ENCODE assay signal across 8 cellular contexts in genomic region chr1:182589520-182589919, GRCh38. TPM values are rescaled to one million over a fixed set of nuclear protein-coding genes. Genes with fewer than 3 reads are reported as not detected.
DNase-seq lines count a peak whose midpoint lies in the region; ATAC-seq, FAIRE-seq and TF ChIP-seq lines count a peak whose summit lies in the region.

No MANE protein-coding gene starts in this region.

- TF ChIP-seq POLR2A in GM12892 (IDR thresholded peaks at IDR 0.05; ENCODE audit: low read depth, low read length) (no peak), Peyer's patch (IDR thresholded peaks at IDR 0.05) (no peak)

- H3K4me3 ChIP-seq in Peyer's patch = peak overlapping the region in 1 of 4 donors; percentile 66
- H3K4me3 ChIP-seq in skeletal muscle tissue (ENCODE audit: low read length in 3 of 3) = peak overlapping the region; percentile 80 to 92 (median 87)

- FAIRE-seq in GM12892 (lab: Jason Lieb, UNC) = peak; percentile 61

- H3K4me1 ChIP-seq in Peyer's patch (peaks cover 0 to 7% (median 0%) of the 10 kb centered on the region in 4 donors), skeletal muscle tissue (ENCODE audit: control insufficient read depth in 3 of 3, insufficient read depth in 3 of 3, low read length in 3 of 3) (peaks cover 9 to 20% (median 11%) of the 10 kb centered on the region in 3 donors)

- peak overlapping the region in 2 of 3 donors; percentile 83 to 89 for H3K9ac ChIP-seq in skeletal muscle tissue (ENCODE audit: low read depth in 1 of 3, low read length in 3 of 3)

- no peak for TF ChIP-seq CTCF in Peyer's patch (IDR thresholded peaks at IDR 0.05)
- no peak for TF ChIP-seq CTCF in GM10248 (IDR thresholded peaks at IDR 0.05; ENCODE audit: control extremely low read depth, extremely low read depth, low read depth, missing control alignments)

- CTCF ChIA-PET in GM10248 (lab: Yijun Ruan, JAX) = interaction anchor here (1.1 to 41.1 kb wide), 5 partner anchors 11 to 504 kb away, joined by 3 to 1252 read pairs (median 7); partner anchors contain the start of gene NPL

- POLR2A ChIA-PET in GM10248 (lab: Yijun Ruan, JAX) = interaction anchor here (0.7 kb wide), 1 partner anchor 14 kb away, joined by 4 read pairs; no protein-coding TSS in a partner anchor

- DNase-seq in GM12892 (ENCODE audit: insufficient read length) (no peak), Peyer's patch (no peak), epithelial cell of prostate (ENCODE audit: low read depth, low spot score) (no peak), NCI-H524 (lab: John Stamatoyannopoulos, UW) (no peak), GM10248 (ENCODE audit: extremely low spot score) (no peak), amniotic stem cell (lab: John Stamatoyannopoulos, UW) (no peak)

- no peaks in the 10 kb centered on the region for H3K27me3 ChIP-seq in Peyer's patch
- H3K27me3 ChIP-seq in skeletal muscle tissue (ENCODE audit: control insufficient read depth in 3 of 3, insufficient read depth in 3 of 3, low read length in 3 of 3) = no peaks in the 10 kb centered on the region

- no peaks in the 10 kb centered on the region for H3K36me3 ChIP-seq in Peyer's patch
- H3K36me3 ChIP-seq in skeletal muscle tissue (ENCODE audit: control insufficient read depth in 3 of 3, insufficient read depth in 3 of 3, low read length in 3 of 3) = peaks cover 2 to 8% (median 5%) of the 10 kb centered on the region in 3 donors

- H3K27ac ChIP-seq in Peyer's patch (peak overlapping the region; percentile 93 to 98 (median 97)), epithelial cell of prostate (peak overlapping the region; percentile 87), skeletal muscle tissue (ENCODE audit: low read depth, low read length) (no peak overlapping the region)

- H3K9me3 ChIP-seq in Peyer's patch (no peaks in the 10 kb centered on the region), skeletal muscle tissue (ENCODE audit: control insufficient read depth in 3 of 3, low read length in 3 of 3) (no peaks in the 10 kb centered on the region)

- no peak for ATAC-seq in GM19395 (IDR thresholded peaks at IDR 0.05; ENCODE audit: unreplicated experiment)

RNA-seq across cellular contexts. Expression of gene RNASEL, which starts 0.5 kb away (rescaled TPM):
- 5.6 TPM for polyA plus RNA-seq in GM12892 (2012; ENCODE audit: missing spikeins)
- total RNA-seq in Peyer's patch (10 to 100 TPM; 12.4 to 15.0 (median 13.3) TPM), skeletal muscle tissue (4.2 TPM)

RNA-seq across cellular contexts. Expression of gene RGS16, which starts 14.7 kb away (rescaled TPM):
- polyA plus RNA-seq in GM12892 (2012; ENCODE audit: missing spikeins) = 41.1 TPM
- total RNA-seq in Peyer's patch (under 1 TPM in 1 of 4 donors, not detected in 3; 0.40 TPM), skeletal muscle tissue (7.8 TPM)
